ENCODE assay signal across 17 cellular contexts in genomic region chr21:33018707-33019455, GRCh38. TPM values are rescaled to one million over a fixed set of nuclear protein-coding genes. Genes with fewer than 3 reads are reported as not detected.
DNase-seq lines count a peak whose midpoint lies in the region; ATAC-seq and TF ChIP-seq lines count a peak whose summit lies in the region.
"Had no signal": no experiment of that assay in that cellular context is flagged by ENCODE, and none has a peak within 500 bp of the region (broad histone marks: within the 10 kb centered on the region; RNA-seq: fewer than 3 reads in every experiment).

No MANE protein-coding gene starts in this region.

- no peak for DNase-seq in stimulated activated naive CD8-positive, alpha-beta T cell treated with anti-CD3 and anti-CD28 coated beads, Interleukin-15, amount 100 ng/mL, for 72 hours
- no peak for DNase-seq in activated T-helper 2 cell treated with anti-CD3 and anti-CD28 coated beads, Interferon-gamma antibody, Interleukin-2, Interleukin-4, amounts not matched to agents 10 μg/mL and 5 μg/mL and 100 μg/mL, durations not matched to agents 14 hours and 24 hours and 36 hours (ENCODE audit: low spot score)
- DNase-seq in mesothelial cell of epicardium (ENCODE audit: low spot score in 2 of 2, unreplicated experiment in 2 of 2), result no peak
- no peak for DNase-seq in NCI-H1694 treated with DMSO at 0.1 percent for 48 hours (lab: John Stamatoyannopoulos, UW)
- no peak for DNase-seq in middle frontal gyrus (ENCODE audit: extremely low spot score, low spot score)
- DNase-seq: effector memory CD4-positive, alpha-beta T cell; GOT3; NCI-H510A treated with DMSO at 0.1 percent for 48 hours; transverse colon had no signal

- peaks cover 86% of the 10 kb centered on the region for H3K27me3 Mint-ChIP-seq in stimulated activated naive CD8-positive, alpha-beta T cell treated with anti-CD3 and anti-CD28 coated beads, Interleukin-15, Interleukin-2, amounts not matched to agents 100 ng/mL and 50 ng/mL, for 24 hours
- peaks cover 100% of the 10 kb centered on the region for H3K27me3 Mint-ChIP-seq in stimulated activated naive CD8-positive, alpha-beta T cell treated with anti-CD3 and anti-CD28 coated beads, Interleukin-15, amount 100 ng/mL, for 72 hours
- H3K27me3 Mint-ChIP-seq in activated T-helper 2 cell treated with anti-CD3 and anti-CD28 coated beads, Interferon-gamma antibody, Interleukin-2, Interleukin-4, amounts not matched to agents 10 μg/mL and 5 μg/mL and 100 μg/mL, durations not matched to agents 14 hours and 24 hours and 36 hours (ENCODE audit: low read depth), result peaks cover 78% of the 10 kb centered on the region
- H3K27me3 Mint-ChIP-seq in mesothelial cell of epicardium (ENCODE audit: low read depth), result peaks cover 94% of the 10 kb centered on the region

- no peaks in the 10 kb centered on the region for H3K9me3 Mint-ChIP-seq in stimulated activated naive CD8-positive, alpha-beta T cell treated with anti-CD3 and anti-CD28 coated beads, Interleukin-15, Interleukin-2, amounts not matched to agents 100 ng/mL and 50 ng/mL, for 24 hours
- H3K9me3 Mint-ChIP-seq in stimulated activated naive CD8-positive, alpha-beta T cell treated with anti-CD3 and anti-CD28 coated beads, Interleukin-15, amount 100 ng/mL, for 72 hours, result no peaks in the 10 kb centered on the region
- no peaks in the 10 kb centered on the region for H3K9me3 Mint-ChIP-seq in activated T-helper 2 cell treated with anti-CD3 and anti-CD28 coated beads, Interferon-gamma antibody, Interleukin-2, Interleukin-4, amounts not matched to agents 10 μg/mL and 5 μg/mL and 100 μg/mL, durations not matched to agents 14 hours and 24 hours and 36 hours
- H3K9me3 Mint-ChIP-seq in mesothelial cell of epicardium, result no peaks in the 10 kb centered on the region
- H3K9me3 Mint-ChIP-seq: activated T-helper 1 cell treated with anti-CD3 and anti-CD28 coated beads, Interleukin-12 subunit alpha, Interleukin-12 subunit beta, Interleukin-2, Interleukin-4 antibody, amounts not matched to agents 30 ng/mL and 10 ng/mL and 1 ng/mL, durations not matched to agents 14 hours and 24 hours and 36 hours had no signal

- TF ChIP-seq CTCF in mesothelial cell of epicardium (IDR thresholded peaks at IDR 0.05; ENCODE audit: unreplicated experiment), result no peak

- H3K36me3 Mint-ChIP-seq in stimulated activated naive CD8-positive, alpha-beta T cell treated with anti-CD3 and anti-CD28 coated beads, Interleukin-15, Interleukin-2, amounts not matched to agents 100 ng/mL and 50 ng/mL, for 24 hours (ENCODE audit: low read depth), result no peaks in the 10 kb centered on the region
- H3K36me3 Mint-ChIP-seq in activated T-helper 2 cell treated with anti-CD3 and anti-CD28 coated beads, Interferon-gamma antibody, Interleukin-2, Interleukin-4, amounts not matched to agents 10 μg/mL and 5 μg/mL and 100 μg/mL, durations not matched to agents 14 hours and 24 hours and 36 hours (ENCODE audit: low read depth), result peaks cover 2% of the 10 kb centered on the region
- H3K36me3 Mint-ChIP-seq in mesothelial cell of epicardium, result no peaks in the 10 kb centered on the region

- ATAC-seq in stimulated activated naive CD8-positive, alpha-beta T cell treated with anti-CD3 and anti-CD28 coated beads, Interleukin-15, amount 100 ng/mL, for 72 hours, result no peak
- no peak for ATAC-seq in HG02885 (IDR thresholded peaks at IDR 0.05; ENCODE audit: poor library complexity, unreplicated experiment)
- ATAC-seq: stimulated activated naive CD8-positive, alpha-beta T cell treated with anti-CD3 and anti-CD28 coated beads, Interleukin-15, Interleukin-2, amounts not matched to agents 100 U/mL and 50 U/mL, for 24 hours had no signal

- no peak overlapping the region for H3K27ac Mint-ChIP-seq in stimulated activated naive CD8-positive, alpha-beta T cell treated with anti-CD3 and anti-CD28 coated beads, Interleukin-15, Interleukin-2, amounts not matched to agents 100 ng/mL and 50 ng/mL, for 24 hours
- H3K27ac Mint-ChIP-seq in stimulated activated naive CD8-positive, alpha-beta T cell treated with anti-CD3 and anti-CD28 coated beads, Interleukin-15, amount 100 ng/mL, for 72 hours, result no peak overlapping the region
- H3K27ac Mint-ChIP-seq in activated T-helper 2 cell treated with anti-CD3 and anti-CD28 coated beads, Interferon-gamma antibody, Interleukin-2, Interleukin-4, amounts not matched to agents 10 μg/mL and 5 μg/mL and 100 μg/mL, durations not matched to agents 14 hours and 24 hours and 36 hours, result no peak overlapping the region
- no peak overlapping the region for H3K27ac Mint-ChIP-seq in mesothelial cell of epicardium
- H3K27ac Mint-ChIP-seq: activated T-helper 1 cell treated with anti-CD3 and anti-CD28 coated beads, Interleukin-12 subunit alpha, Interleukin-12 subunit beta, Interleukin-2, Interleukin-4 antibody, amounts not matched to agents 30 ng/mL and 10 ng/mL and 1 ng/mL, durations not matched to agents 14 hours and 24 hours and 36 hours had no signal

- peaks cover 24% of the 10 kb centered on the region for H3K4me1 Mint-ChIP-seq in stimulated activated naive CD8-positive, alpha-beta T cell treated with anti-CD3 and anti-CD28 coated beads, Interleukin-15, Interleukin-2, amounts not matched to agents 100 ng/mL and 50 ng/mL, for 24 hours (ENCODE audit: low read depth)
- H3K4me1 Mint-ChIP-seq in stimulated activated naive CD8-positive, alpha-beta T cell treated with anti-CD3 and anti-CD28 coated beads, Interleukin-15, amount 100 ng/mL, for 72 hours, result peaks cover 47% of the 10 kb centered on the region
- peaks cover 13% of the 10 kb centered on the region for H3K4me1 Mint-ChIP-seq in activated T-helper 2 cell treated with anti-CD3 and anti-CD28 coated beads, Interferon-gamma antibody, Interleukin-2, Interleukin-4, amounts not matched to agents 10 μg/mL and 5 μg/mL and 100 μg/mL, durations not matched to agents 14 hours and 24 hours and 36 hours (ENCODE audit: low read depth)
- H3K4me1 Mint-ChIP-seq in mesothelial cell of epicardium, result peaks cover 7% of the 10 kb centered on the region

- H3K4me3 Mint-ChIP-seq in stimulated activated naive CD8-positive, alpha-beta T cell treated with anti-CD3 and anti-CD28 coated beads, Interleukin-15, Interleukin-2, amounts not matched to agents 100 ng/mL and 50 ng/mL, for 24 hours, result peak overlapping the region; percentile 24
- H3K4me3 Mint-ChIP-seq in stimulated activated naive CD8-positive, alpha-beta T cell treated with anti-CD3 and anti-CD28 coated beads, Interleukin-15, amount 100 ng/mL, for 72 hours, result peak overlapping the region in 1 of 2 donors; percentile 52
- H3K4me3 Mint-ChIP-seq in activated T-helper 2 cell treated with anti-CD3 and anti-CD28 coated beads, Interferon-gamma antibody, Interleukin-2, Interleukin-4, amounts not matched to agents 10 μg/mL and 5 μg/mL and 100 μg/mL, durations not matched to agents 14 hours and 24 hours and 36 hours (ENCODE audit: low read depth), result peak overlapping the region; percentile 45
- peak overlapping the region; percentile 37 for H3K4me3 Mint-ChIP-seq in mesothelial cell of epicardium
- H3K4me3 Mint-ChIP-seq: activated T-helper 1 cell treated with anti-CD3 and anti-CD28 coated beads, Interleukin-12 subunit alpha, Interleukin-12 subunit beta, Interleukin-2, Interleukin-4 antibody, amounts not matched to agents 30 ng/mL and 10 ng/mL and 1 ng/mL, durations not matched to agents 14 hours and 24 hours and 36 hours had no signal

- intact Hi-C loops in activated T-helper 2 cell treated with anti-CD3 and anti-CD28 coated beads, Interferon-gamma antibody, Interleukin-2, Interleukin-4, amounts not matched to agents 10 μg/mL and 5 μg/mL and 100 μg/mL, durations not matched to agents 14 hours and 24 hours and 36 hours (cut with micrococcal nuclease), result no loop called here

RNA-seq across cellular contexts. Expression of gene OLIG2, which starts 6.9 kb away (rescaled TPM):
- total RNA-seq in activated T-helper 2 cell treated with anti-CD3 and anti-CD28 coated beads, Interferon-gamma antibody, Interleukin-2, Interleukin-4, amounts not matched to agents 10 μg/mL and 5 μg/mL and 100 μg/mL, durations not matched to agents 14 hours and 24 hours and 36 hours, result not detected in 2 replicates
- total RNA-seq in mesothelial cell of epicardium, result 0.20 to 0.38 TPM (median 0.35 TPM) in 3 replicates
- total RNA-seq: activated T-helper 1 cell treated with anti-CD3 and anti-CD28 coated beads, Interleukin-12 subunit alpha, Interleukin-12 subunit beta, Interleukin-2, Interleukin-4 antibody, amounts not matched to agents 30 ng/mL and 10 ng/mL and 1 ng/mL, durations not matched to agents 14 hours and 24 hours and 36 hours; ascending aorta; fibroblast of lung; liver; transverse colon had no signal

RNA-seq across cellular contexts. Expression of gene OLIG1, which starts 51.1 kb away (rescaled TPM):
- 0.09 TPM in 1 of 2 replicates, not detected in the other for total RNA-seq in activated T-helper 2 cell treated with anti-CD3 and anti-CD28 coated beads, Interferon-gamma antibody, Interleukin-2, Interleukin-4, amounts not matched to agents 10 μg/mL and 5 μg/mL and 100 μg/mL, durations not matched to agents 14 hours and 24 hours and 36 hours
- not detected in 3 replicates for total RNA-seq in mesothelial cell of epicardium
- total RNA-seq: activated T-helper 1 cell treated with anti-CD3 and anti-CD28 coated beads, Interleukin-12 subunit alpha, Interleukin-12 subunit beta, Interleukin-2, Interleukin-4 antibody, amounts not matched to agents 30 ng/mL and 10 ng/mL and 1 ng/mL, durations not matched to agents 14 hours and 24 hours and 36 hours; ascending aorta; chondrocyte; fibroblast of lung; transverse colon had no signal
